Comparison of ENCODE assay signal across 22 cellular contexts in the genomic region with DNA sequence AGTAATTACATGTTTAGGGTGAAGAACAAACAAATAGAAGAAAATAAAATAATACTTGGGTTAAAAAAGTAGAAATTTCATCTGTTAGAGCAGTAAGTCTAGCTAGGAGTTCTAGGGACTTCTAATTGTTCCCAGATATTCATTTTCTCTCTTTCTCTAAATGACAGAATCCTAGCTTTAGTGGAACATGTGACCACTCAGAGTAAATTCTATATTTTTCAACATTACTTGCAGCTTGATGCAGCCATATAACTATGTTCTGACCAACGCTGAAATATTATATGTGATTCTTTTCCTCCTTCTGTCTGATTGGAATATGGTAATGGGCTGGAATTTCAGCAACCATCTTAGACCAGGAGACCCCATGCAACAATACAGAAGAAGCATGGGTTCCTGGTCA. TPM values are rescaled to one million over a fixed set of nuclear protein-coding genes. Genes with fewer than 3 reads are reported as not detected.
A peak's percentile ranks its signal among the peaks of the same experiment; 100 is the strongest.
DNase-seq lines count a peak whose midpoint lies in the region; ATAC-seq, FAIRE-seq and TF ChIP-seq lines count a peak whose summit lies in the region.
"Had no signal": no experiment of that assay in that cellular context is flagged by ENCODE, and none has a peak within 500 bp of the region (broad histone marks: within the 10 kb centered on the region; RNA-seq: fewer than 3 reads in every experiment).

No MANE protein-coding gene starts in this region.

- no peak for TF ChIP-seq POLR2A in K562 (conservative IDR thresholded peaks at IDR 0.05)

- H3K79me2 ChIP-seq in GM23248 (ENCODE audit: insufficient read depth) (peaks cover 20% of the 10 kb centered on the region; the same call in 1 of the 2 replicates), K562 (ENCODE audit: control insufficient read depth, insufficient read depth, low read length) (no peaks in the 10 kb centered on the region)

- H3F3A ChIP-seq in GM23248 (ENCODE audit: insufficient read depth): peaks cover 76% of the 10 kb centered on the region

- H3K9me3 ChIP-seq in GM23248 (ENCODE audit: low read depth) (no peaks in the 10 kb centered on the region), K562 (replicated peaks; ENCODE audit: control insufficient read depth, insufficient read depth, low read depth, low read length) (no peaks in the 10 kb centered on the region), skeletal muscle satellite cell (replicated peaks; ENCODE audit: low read length) (no peaks in the 10 kb centered on the region)
- H3K9me3 ChIP-seq: BLaER1, HAP-1 had no signal

- no peak overlapping the region for H3K4me2 ChIP-seq in GM23248 (ENCODE audit: unreplicated experiment)
- no peak overlapping the region for H3K4me2 ChIP-seq in K562 (ENCODE audit: insufficient read depth, low read length)
- peak overlapping the region; percentile 11 for H3K4me2 ChIP-seq in skeletal muscle satellite cell (ENCODE audit: low read length)
- H3K4me2 ChIP-seq: BLaER1, GM23338 had no signal

- H3K9me2 ChIP-seq in GM23248 (ENCODE audit: insufficient read depth): no peaks in the 10 kb centered on the region

- no peak for FAIRE-seq in K562 (lab: Jason Lieb, UNC)
- FAIRE-seq: G401.6 had no signal

- BruUV-seq in K562 (replicated peaks; lab: Mats Ljungman, UMichigan): no TSS peak

- in situ Hi-C loops in GM23248 (cut with MboI): no loop called here
- in situ Hi-C loops in K562 (cut with MboI): no loop called here

- H3K4me1 ChIP-seq in GM23248 (ENCODE audit: insufficient read depth) (peaks cover 62% of the 10 kb centered on the region), K562 (replicated peaks in 1 of 2; ENCODE audit: control insufficient read depth in 2 of 2, insufficient read depth in 2 of 2, low read length in 2 of 2) (peaks cover 0 to 12% of the 10 kb centered on the region in 2 experiments; a peak in 3 of 5 replicates), skeletal muscle satellite cell (ENCODE audit: control insufficient read depth, insufficient read depth, low read length) (peaks cover 45% of the 10 kb centered on the region)
- H3K4me1 ChIP-seq: BLaER1, HAP-1 had no signal

- H4K20me1 ChIP-seq in GM23248 (ENCODE audit: insufficient read depth) (no peaks in the 10 kb centered on the region), K562 (replicated peaks; ENCODE audit: control insufficient read depth, insufficient read depth, low read length) (no peaks in the 10 kb centered on the region)
- H4K20me1 ChIP-seq: BLaER1 had no signal

- H3K27me3 ChIP-seq in GM23248 (replicated peaks; ENCODE audit: insufficient read depth) (no peaks in the 10 kb centered on the region), K562 (ENCODE audit: control insufficient read depth in 2 of 2, insufficient read depth in 2 of 2, low read length in 2 of 2) (no peaks in the 10 kb centered on the region), skeletal muscle satellite cell (ENCODE audit: control insufficient read depth, insufficient read depth, low read length) (no peaks in the 10 kb centered on the region)
- H3K27me3 ChIP-seq: BLaER1 had no signal

- no peak for ATAC-seq in K562
- no peak for ATAC-seq in HG03520 (IDR thresholded peaks at IDR 0.05; ENCODE audit: unreplicated experiment)
- no peak for ATAC-seq in GM21528 (IDR thresholded peaks at IDR 0.05; ENCODE audit: low FRiP score, unreplicated experiment)
- ATAC-seq: GM23338 had no signal

- H2AFZ ChIP-seq in GM23248 (no peak overlapping the region), K562 (ENCODE audit: low read depth, low read length) (peak overlapping the region; percentile 49; the same call in 1 of the 2 replicates)
- H2AFZ ChIP-seq: GM23338 had no signal

- no peaks in the 10 kb centered on the region for H3K9me1 ChIP-seq in K562 (ENCODE audit: control insufficient read depth, insufficient read depth, low read length)

- CTCF ChIA-PET in K562 (lab: Yijun Ruan, JAX; ENCODE audit: low intra/inter-chr PET ratio): no interaction called here

- TF ChIP-seq RAD21 in K562 (CRISPR knock-in tag; conservative IDR thresholded peaks at IDR 0.05 in 1 of 2, IDR thresholded peaks at IDR 0.05 in 1 of 2): no peak

- POLR2A ChIA-PET in K562 (lab: Yijun Ruan, JAX): interaction anchor here (0.6 kb wide), 1 partner anchor 1137 kb away, joined by 3 read pairs; no protein-coding TSS in a partner anchor

- H3K36me3 ChIP-seq in GM23248 (ENCODE audit: low read depth): peaks cover 23% of the 10 kb centered on the region
- H3K36me3 ChIP-seq in K562 (ENCODE audit: control insufficient read depth, insufficient read depth, low read length): no peaks in the 10 kb centered on the region
- peaks cover 35% of the 10 kb centered on the region for H3K36me3 ChIP-seq in skeletal muscle satellite cell (ENCODE audit: insufficient read depth, low read length)
- H3K36me3 ChIP-seq: BLaER1, HAP-1 had no signal

- DNase-seq in GM23248: no peak
- no peak for DNase-seq in K562 (ENCODE audit: extremely low read depth in 1 of 4, low spot score in 3 of 4)
- peak; percentile 48 for DNase-seq in fibroblast of mammary gland (ENCODE audit: low read depth)
- no peak for DNase-seq in DMS153 treated with DMSO at 0.1 percent for 48 hours (lab: John Stamatoyannopoulos, UW; ENCODE audit: unreplicated experiment)
- DNase-seq: CD4-positive, alpha-beta T cell; Karpas-422; NCI-H1092; NCI-H1417 treated with DMSO at 0.1 percent for 48 hours; NCI-H1694 treated with DMSO at 0.1 percent for 48 hours; NCI-H2081; NCI-H2227 treated with DMSO at 0.1 percent for 48 hours; NCI-H526 treated with DMSO at 0.1 percent for 48 hours; SHP77 had no signal

- H3K4me3 ChIP-seq in GM23248 (no peak overlapping the region), K562 (no peak overlapping the region), fibroblast of mammary gland (ENCODE audit: control insufficient read depth, low read depth, low read length) (no peak overlapping the region), skeletal muscle satellite cell (ENCODE audit: low read length) (no peak overlapping the region)
- H3K4me3 ChIP-seq: BLaER1, GM23338, HAP-1 had no signal

- intact Hi-C loops in K562 (cut with micrococcal nuclease): loop anchor here (5.0 kb wide), 1 partner anchor 92 kb away; no protein-coding TSS in a partner anchor

- WGBS in GM23248 (ENCODE audit: low coverage in 1 of 2, low lambda C conversion rate in 2 of 2, missing lambda C conversion rate in 2 of 2), 2 experiments: 48 to 50% methylated on average over 1 of the region's 1 CpG
- WGBS in K562 (ENCODE audit: insufficient coverage, low coverage, missing lambda C conversion rate): 9% methylated on average over 1 of the region's 1 CpG

- H3K27ac ChIP-seq in GM23248 (peak overlapping the region; percentile 49), K562 (ENCODE audit: extremely low read depth, low read depth, low read length) (no peak overlapping the region)
- H3K27ac ChIP-seq: BLaER1, RWPE1 had no signal

- H3K9ac ChIP-seq in GM23248: no peak overlapping the region
- H3K9ac ChIP-seq in K562 (ENCODE audit: insufficient read depth in 1 of 2, low read depth in 2 of 2, low read length in 2 of 2): no peak overlapping the region
- H3K9ac ChIP-seq in skeletal muscle satellite cell (ENCODE audit: low read depth, low read length): no peak overlapping the region
- H3K9ac ChIP-seq: BLaER1 had no signal

- no peak for TF ChIP-seq CTCF in K562 (IDR thresholded peaks at IDR 0.05 in 2 of 3, conservative IDR thresholded peaks at IDR 0.05 in 1 of 3; ENCODE audit: insufficient read depth in 2 of 3, low read depth in 1 of 3, low read length in 3 of 3)
- TF ChIP-seq CTCF in fibroblast of mammary gland (conservative IDR thresholded peaks at IDR 0.05; ENCODE audit: control insufficient read depth, insufficient read depth, low read depth, low read length): no peak

- TF ChIP-seq EP300 in K562 (IDR thresholded peaks at IDR 0.05; ENCODE audit: low read length): no peak

RNA-seq across cellular contexts. Expression of a gene that starts 8.1 kb away (rescaled TPM):
- 267 and 300 TPM in 2 replicates for total RNA-seq in GM23248 (2014; rRNA removed; shearing (Covaris generic))
- polyA plus RNA-seq in GM23248 (2016; fragmentation: Nextera tagmentation; extraction: Ambion mirVana): 251 and 261 TPM in 2 replicates
- not detected in 2 replicates for total RNA-seq in K562 (2011; cell fraction: chromatin; rRNA removed; ENCODE audit: low replicate concordance)
- total RNA-seq in K562 (2011; cell fraction: nucleolus; rRNA removed): not detected in 2 replicates
- total RNA-seq in K562 (2011; cell fraction: nucleoplasm; rRNA removed): not detected in 2 replicates
- 0.16 TPM in 1 of 2 replicates, not detected in the other for total RNA-seq in K562 (2014; rRNA removed)
- 0.13 and 0.15 TPM in 2 replicates for total RNA-seq in K562 (2014; rRNA removed; fragmentation: Illumina TruSeq; extraction: Trizol)
- 0.14 and 0.15 TPM in 2 replicates for total RNA-seq in K562 (2015; rRNA removed; fragmentation: Illumina TruSeq; extraction: Trizol)
- 0.09 and 0.20 TPM in 2 replicates for total RNA-seq in K562 (2021)
- polyA plus RNA-seq in K562 (2011; rRNA removed): 0.04 TPM in 1 of 2 replicates, not detected in the other
- polyA plus RNA-seq in K562 (2011; cell fraction: cytosol; rRNA removed): 0.06 TPM in 1 of 2 replicates, not detected in the other
- polyA plus RNA-seq in K562 (2011; cell fraction: nucleus; rRNA removed): not detected in 2 replicates
- polyA plus RNA-seq in K562 (2012): 0.21 and 0.42 TPM in 2 replicates
- polyA plus RNA-seq in K562 (2014; fragmentation: Illumina TruSeq; extraction: Trizol): 0.10 and 0.22 TPM in 2 replicates
- under 1 TPM; 0.04 to 0.22 TPM for polyA plus RNA-seq in K562 (2014; fragmentation: Nextera tagmentation; extraction: Ambion mirVana)
- 0.33 and 0.53 TPM in 2 replicates for polyA plus RNA-seq in K562 (2014; rRNA removed)
- polyA minus RNA-seq in K562 (2011; rRNA and poly(A)+ RNA removed): not detected in 2 replicates
- not detected in 2 replicates for polyA minus RNA-seq in K562 (2011; cell fraction: cytosol; rRNA and poly(A)+ RNA removed)
- not detected in 2 replicates for polyA minus RNA-seq in K562 (2011; cell fraction: nucleus; rRNA and poly(A)+ RNA removed)
- total RNA-seq in skeletal muscle satellite cell (2012; rRNA removed): 846 and 904 TPM in 2 replicates
- total RNA-seq: SK-MEL-5 had no signal

RNA-seq across cellular contexts. Expression of a gene that starts 58.4 kb away (rescaled TPM):
- 34.0 and 44.0 TPM in 2 replicates for total RNA-seq in GM23248 (2014; rRNA removed; shearing (Covaris generic))
- 35.3 and 36.8 TPM in 2 replicates for polyA plus RNA-seq in GM23248 (2016; fragmentation: Nextera tagmentation; extraction: Ambion mirVana)
- total RNA-seq in K562 (2011; cell fraction: chromatin; rRNA removed; ENCODE audit: low replicate concordance): 9.7 and 15.1 TPM in 2 replicates
- total RNA-seq in K562 (2011; cell fraction: nucleolus; rRNA removed): 3.2 and 4.7 TPM in 2 replicates
- total RNA-seq in K562 (2011; cell fraction: nucleoplasm; rRNA removed): 3.7 and 7.6 TPM in 2 replicates
- total RNA-seq in K562 (2014; rRNA removed): 3.7 and 5.3 TPM in 2 replicates
- total RNA-seq in K562 (2014; rRNA removed; fragmentation: Illumina TruSeq; extraction: Trizol): 5.8 and 8.1 TPM in 2 replicates
- total RNA-seq in K562 (2015; rRNA removed; fragmentation: Illumina TruSeq; extraction: Trizol): 5.3 and 5.7 TPM in 2 replicates
- total RNA-seq in K562 (2021): 4.6 and 5.1 TPM in 2 replicates
- polyA plus RNA-seq in K562 (2011; rRNA removed): 2.7 and 15.6 TPM in 2 replicates
- polyA plus RNA-seq in K562 (2011; cell fraction: cytosol; rRNA removed): 0.97 and 3.2 TPM in 2 replicates
- 3.3 and 20.2 TPM in 2 replicates for polyA plus RNA-seq in K562 (2011; cell fraction: nucleus; rRNA removed)
- polyA plus RNA-seq in K562 (2012): 7.4 and 9.8 TPM in 2 replicates
- polyA plus RNA-seq in K562 (2014; fragmentation: Illumina TruSeq; extraction: Trizol): 7.4 and 8.3 TPM in 2 replicates
- polyA plus RNA-seq in K562 (2014; fragmentation: Nextera tagmentation; extraction: Ambion mirVana): 10 to 100 TPM; 10.4 to 11.2 TPM
- 4.4 and 4.5 TPM in 2 replicates for polyA plus RNA-seq in K562 (2014; rRNA removed)
- polyA minus RNA-seq in K562 (2011; rRNA and poly(A)+ RNA removed): 4.8 and 17.5 TPM in 2 replicates
- polyA minus RNA-seq in K562 (2011; cell fraction: cytosol; rRNA and poly(A)+ RNA removed): 4.8 TPM in 1 of 2 replicates, not detected in the other
- polyA minus RNA-seq in K562 (2011; cell fraction: nucleus; rRNA and poly(A)+ RNA removed): 4.7 and 14.9 TPM in 2 replicates
- 76.0 and 80.6 TPM in 2 replicates for total RNA-seq in skeletal muscle satellite cell (2012; rRNA removed)
- total RNA-seq: CD4-positive, alpha-beta T cell had no signal

Comparison
In these comparisons a context has a peak if more than half of its experiments do, and no peak if none do; other contexts are left out.
1. RNA of a gene that starts 8.1 kb away (total RNA-seq): 267 to 300 TPM in GM23248; 0.09 to 0.20 TPM in K562; every median in the first group is over 100 times any median in the second.